23 cellular contexts compared by ENCODE assay signal in the genomic region with DNA sequence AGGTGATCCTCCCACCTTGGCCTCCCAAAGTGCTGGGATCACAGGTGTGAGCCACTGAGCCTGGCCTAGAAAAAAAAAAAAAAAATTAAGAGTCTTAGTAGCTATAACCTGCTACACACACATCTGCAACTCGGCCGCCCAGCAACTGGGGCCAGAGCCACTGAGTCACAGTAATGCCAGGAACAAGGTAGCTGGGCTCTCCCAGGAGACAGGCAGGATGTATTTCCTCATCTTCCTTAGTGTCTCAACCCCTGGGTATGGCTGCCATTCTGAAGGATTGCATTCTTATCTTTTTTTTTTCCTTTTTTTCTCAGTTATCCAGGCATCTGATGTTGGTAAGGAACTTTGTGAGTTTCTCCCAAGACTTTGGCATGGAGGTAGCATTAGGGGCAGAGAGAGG. TPM values are rescaled to one million over a fixed set of nuclear protein-coding genes. Genes with fewer than 3 reads are reported as not detected.
"Had no signal": no experiment of that assay in that cellular context is flagged by ENCODE, and none has a peak within 500 bp of the region (broad histone marks: within the 10 kb centered on the region; RNA-seq: fewer than 3 reads in every experiment).

No MANE protein-coding gene starts in this region.

- H3K9me3 Mint-ChIP-seq: activated naive CD8-positive, alpha-beta T cell treated with anti-CD3 and anti-CD28 coated beads, Interleukin-2, amount 10 ng/mL, durations not matched to agents 7 days and 5 days; activated T-helper 1 cell treated with anti-CD3 and anti-CD28 coated beads, Interleukin-12 subunit alpha, Interleukin-12 subunit beta, Interleukin-2, Interleukin-4 antibody, amounts not matched to agents 30 ng/mL and 10 ng/mL and 1 ng/mL, durations not matched to agents 14 hours and 24 hours and 36 hours; nephron had no signal

- H3K27ac Mint-ChIP-seq: activated naive CD8-positive, alpha-beta T cell treated with anti-CD3 and anti-CD28 coated beads, Interleukin-2, amount 10 ng/mL, durations not matched to agents 7 days and 5 days; activated T-helper 1 cell treated with anti-CD3 and anti-CD28 coated beads, Interleukin-12 subunit alpha, Interleukin-12 subunit beta, Interleukin-2, Interleukin-4 antibody, amounts not matched to agents 30 ng/mL and 10 ng/mL and 1 ng/mL, durations not matched to agents 14 hours and 24 hours and 36 hours; nephron had no signal

- H3K4me3 Mint-ChIP-seq: activated naive CD8-positive, alpha-beta T cell treated with anti-CD3 and anti-CD28 coated beads, Interleukin-2, amount 10 ng/mL, durations not matched to agents 7 days and 5 days; activated T-helper 1 cell treated with anti-CD3 and anti-CD28 coated beads, Interleukin-12 subunit alpha, Interleukin-12 subunit beta, Interleukin-2, Interleukin-4 antibody, amounts not matched to agents 30 ng/mL and 10 ng/mL and 1 ng/mL, durations not matched to agents 14 hours and 24 hours and 36 hours; nephron had no signal

- H3K36me3 ChIP-seq: esophagus muscularis mucosa, prostate gland, tibial nerve had no signal

- H3K4me3 ChIP-seq: esophagus muscularis mucosa, prostate gland, tibial nerve had no signal

- H3K27me3 ChIP-seq: foreskin keratinocyte had no signal

- DNase-seq: activated CD4-positive, alpha-beta T cell treated with anti-CD3 and anti-CD28 coated beads, Interleukin-2, amount 50 U/mL, for 1 hour; activated CD8-positive, alpha-beta memory T cell treated with anti-CD3 and anti-CD28 coated beads for 24 hours; activated naive CD4-positive, alpha-beta T cell; activated naive CD8-positive, alpha-beta T cell treated with anti-CD3 and anti-CD28 coated beads, Interleukin-2, amount 10 ng/mL, durations not matched to agents 7 days and 5 days; anterior cingulate cortex; foreskin keratinocyte; glutamatergic neuron; hypothalamus; occipital lobe; right cardiac atrium; small intestine; stimulated activated CD4-positive, alpha-beta T cell treated with anti-CD3 and anti-CD28 coated beads, Interleukin-4, amount 100 ng/mL, for 24 hours; stimulated activated naive CD4-positive, alpha-beta T cell treated with Interleukin-2 at 50 U/mL for 16 hours; substantia nigra; T-helper 9 cell had no signal

- H3K27ac ChIP-seq: esophagus muscularis mucosa, foreskin keratinocyte, prostate gland had no signal

- H3K4me1 ChIP-seq: esophagus muscularis mucosa, prostate gland, tibial nerve had no signal

- H3K9me3 ChIP-seq: esophagus muscularis mucosa, prostate gland, tibial nerve had no signal

- FAIRE-seq: small intestine had no signal

- H3K36me3 Mint-ChIP-seq: activated naive CD8-positive, alpha-beta T cell treated with anti-CD3 and anti-CD28 coated beads, Interleukin-2, amount 10 ng/mL, durations not matched to agents 7 days and 5 days had no signal

- ATAC-seq: activated CD4-positive, CD25-positive, alpha-beta regulatory T cell treated with anti-CD3 and anti-CD28 coated beads, Interleukin-2, amount 50 U/mL, for 24 hours; foreskin keratinocyte; right cardiac atrium had no signal

RNA-seq across cellular contexts. Expression of a gene that starts 10.7 kb away (rescaled TPM):
- total RNA-seq: kidney epithelial cell, occipital lobe had no signal
- polyA plus RNA-seq: right cardiac atrium had no signal

RNA-seq across cellular contexts. Expression of a gene that starts 41.7 kb away (rescaled TPM):
- total RNA-seq: activated naive CD8-positive, alpha-beta T cell treated with anti-CD3 and anti-CD28 coated beads, Interleukin-2, amount 10 ng/mL, durations not matched to agents 7 days and 5 days; activated T-helper 1 cell treated with anti-CD3 and anti-CD28 coated beads, Interleukin-12 subunit alpha, Interleukin-12 subunit beta, Interleukin-2, Interleukin-4 antibody, amounts not matched to agents 30 ng/mL and 10 ng/mL and 1 ng/mL, durations not matched to agents 14 hours and 24 hours and 36 hours; kidney epithelial cell; liver had no signal
- polyA plus RNA-seq: liver had no signal

RNA-seq across cellular contexts. Expression of a gene that starts 46.0 kb away (rescaled TPM):
- total RNA-seq: activated naive CD8-positive, alpha-beta T cell treated with anti-CD3 and anti-CD28 coated beads, Interleukin-2, amount 10 ng/mL, durations not matched to agents 7 days and 5 days; activated T-helper 1 cell treated with anti-CD3 and anti-CD28 coated beads, Interleukin-12 subunit alpha, Interleukin-12 subunit beta, Interleukin-2, Interleukin-4 antibody, amounts not matched to agents 30 ng/mL and 10 ng/mL and 1 ng/mL, durations not matched to agents 14 hours and 24 hours and 36 hours; esophagus muscularis mucosa; foreskin keratinocyte; kidney epithelial cell; occipital lobe; prostate gland; right cardiac atrium; tibial nerve had no signal
- polyA plus RNA-seq: foreskin keratinocyte, right cardiac atrium, small intestine had no signal
